ENCODE assay signal across 37 cellular contexts in genomic region chr3:185521349-185522138, GRCh38. TPM values are rescaled to one million over a fixed set of nuclear protein-coding genes. Genes with fewer than 3 reads are reported as not detected.
"Had no signal": no experiment of that assay in that cellular context is flagged by ENCODE, and none has a peak within 500 bp of the region (broad histone marks: within the 10 kb centered on the region; RNA-seq: fewer than 3 reads in every experiment).

No MANE protein-coding gene starts in this region.

- FAIRE-seq: astrocyte had no signal

- DNase-seq: activated B cell treated with CpG ODN at 0.5 μM for 24 hours; activated CD4-positive, alpha-beta memory T cell treated with anti-CD3 and anti-CD28 coated beads for 36 hours; activated CD4-positive, alpha-beta T cell treated with anti-CD3 and anti-CD28 coated beads for 4 hours; activated CD4-positive, alpha-beta T cell treated with anti-CD3 and anti-CD28 coated beads, Interleukin-2, amount 50 U/mL, for 1 hour; activated CD4-positive, CD25-positive, alpha-beta regulatory T cell treated with anti-CD3 and anti-CD28 coated beads, Interleukin-2, amount 50 U/mL, for 72 hours; activated CD8-positive, alpha-beta memory T cell treated with anti-CD3 and anti-CD28 coated beads, Interleukin-2, amount 50 U/mL, for 4 hours; activated gamma-delta T cell treated with Interleukin-2 at 50 U/mL for 16 hours; activated naive CD4-positive, alpha-beta T cell treated with anti-CD3 and anti-CD28 coated beads for 36 hours; activated T-cell treated with anti-CD3 and anti-CD28 coated beads for 4 hours; activated T-cell treated with anti-CD3 and anti-CD28 coated beads, Interleukin-2, amount 50 U/mL, for 4 hours; adrenal gland; body of pancreas; caudate nucleus; MM.1S; MV-4-11; NCI-H1092; NCI-H146; NCI-H187; NCI-H2029 treated with DMSO at 0.1 percent for 48 hours; NCI-H2107; NCI-H2171; NCI-H510A; NCI-H526; NCI-H748 treated with DMSO at 0.1 percent for 48 hours; NK-92 treated with Interleukin-12 subunit alpha and Interleukin-12 subunit beta, amount 100 ng/mL, for 24 hours; PC-3; Peyer's patch; RPMI8226; SW 1271; T-helper 1 cell; T-helper 2 cell; T-helper 9 cell had no signal

- H3K4me3 ChIP-seq: adrenal gland, body of pancreas, breast epithelium, Peyer's patch had no signal

- H3K27me3 ChIP-seq: adrenal gland, body of pancreas, breast epithelium, Peyer's patch had no signal

- ATAC-seq: activated naive CD4-positive, alpha-beta T cell treated with anti-CD3 and anti-CD28 coated beads, Interleukin-2, amount 50 U/mL, for 72 hours; activated T-cell treated with anti-CD3 and anti-CD28 coated beads, Interleukin-2, amount 50 U/mL, for 4 hours; body of pancreas; PC-3 had no signal

- H3K27ac ChIP-seq: adrenal gland, body of pancreas, breast epithelium, Peyer's patch had no signal

- H3K36me3 ChIP-seq: adrenal gland, breast epithelium had no signal

- H3K9me3 ChIP-seq: adrenal gland, body of pancreas, breast epithelium, Peyer's patch had no signal

- H3K4me1 ChIP-seq: adrenal gland, body of pancreas, breast epithelium, Peyer's patch had no signal

RNA-seq across cellular contexts. Expression of gene LIPH, which starts 30.8 kb away (rescaled TPM):
- total RNA-seq: activated B cell treated with CpG ODN at 0.5 μM for 24 hours; activated CD4-positive, alpha-beta memory T cell treated with anti-CD3 and anti-CD28 coated beads for 36 hours; activated naive CD4-positive, alpha-beta T cell treated with anti-CD3 and anti-CD28 coated beads for 36 hours; activated naive CD4-positive, alpha-beta T cell treated with anti-CD3 and anti-CD28 coated beads, Interleukin-2, amount 50 U/mL, for 72 hours; activated T-helper 1 cell treated with anti-CD3 and anti-CD28 coated beads, Interleukin-12 subunit alpha, Interleukin-12 subunit beta, Interleukin-2, Interleukin-4 antibody, amounts not matched to agents 30 ng/mL and 10 ng/mL and 1 ng/mL, durations not matched to agents 14 hours and 24 hours and 36 hours; LHCN-M2 had no signal
